In genomic region chr3:117871934-117872333, GRCh38 we compare ENCODE assay signal across 22 cellular contexts.
"Had no signal": no experiment of that assay in that cellular context is flagged by ENCODE, and none has a peak within 500 bp of the region (broad histone marks: within the 10 kb centered on the region; RNA-seq: fewer than 3 reads in every experiment).

No MANE protein-coding gene starts in this region.

- H3K9me3 ChIP-seq: esophagus squamous epithelium, psoas muscle, spleen, thoracic aorta, transverse colon had no signal

- H3K4me3 ChIP-seq: esophagus squamous epithelium, hepatocyte, lung, psoas muscle, spleen, thoracic aorta, transverse colon had no signal

- H2AFZ ChIP-seq: hepatocyte, parathyroid adenoma had no signal

- H3K4me2 ChIP-seq: hepatocyte had no signal

- H3K36me3 ChIP-seq: esophagus squamous epithelium, spleen, thoracic aorta, transverse colon had no signal

- H3K27me3 ChIP-seq: esophagus squamous epithelium, foreskin keratinocyte, hepatocyte, spleen, transverse colon had no signal

- H3K4me1 ChIP-seq: esophagus squamous epithelium, foreskin keratinocyte, parathyroid adenoma, psoas muscle, spleen had no signal

- ATAC-seq: foreskin keratinocyte; left colon; left ventricle myocardium superior; psoas muscle; sciatic nerve; stimulated activated memory B cell treated with anti-CD40 and anti-IgM and Interleukin-4, amounts not matched to agents 10 μg/mL and 1 μg/mL and 100 μg/mL, for 72 hours had no signal

- DNase-seq: effector memory CD4-positive, alpha-beta T cell; esophagus squamous epithelium; foreskin keratinocyte; head of caudate nucleus; left colon; left ventricle myocardium superior; mesendoderm; naive B cell; psoas muscle; retina; spleen; stimulated activated CD4-positive, alpha-beta T cell treated with anti-CD3 and anti-CD28 coated beads, Interleukin-15, amount 100 ng/mL, for 24 hours; stimulated activated CD4-positive, alpha-beta T cell treated with anti-CD3 and anti-CD28 coated beads, Interleukin-1b, Interleukin-23, amount 100 ng/mL, for 48 hours; stimulated activated CD4-positive, alpha-beta T cell treated with anti-CD3 and anti-CD28 coated beads, Interleukin-4, amount 100 ng/mL, for 24 hours; transverse colon had no signal

- H3K9ac ChIP-seq: parathyroid adenoma had no signal

- H3K27ac ChIP-seq: epithelial cell of prostate, esophagus squamous epithelium, foreskin keratinocyte, hepatocyte, parathyroid adenoma, psoas muscle, spleen, thoracic aorta had no signal
